Comparison of ENCODE assay signal across 8 cellular contexts in genomic region chr1:223748405-223748772, GRCh38. TPM values are rescaled to one million over a fixed set of nuclear protein-coding genes. Genes with fewer than 3 reads are reported as not detected.
DNase-seq lines count a peak whose midpoint lies in the region; ATAC-seq and TF ChIP-seq lines count a peak whose summit lies in the region.

No MANE protein-coding gene starts in this region.

- H3K9me3 Mint-ChIP-seq in activated CD8-positive, alpha-beta T cell treated with anti-CD3 and anti-CD28 coated beads, Interleukin-2, amount 10 ng/mL, durations not matched to agents 7 days and 5 days (ENCODE audit: insufficient read depth) = no peaks in the 10 kb centered on the region
- H3K9me3 Mint-ChIP-seq in stimulated activated naive CD8-positive, alpha-beta T cell treated with anti-CD3 and anti-CD28 coated beads, Interleukin-15, amount 100 ng/mL, for 72 hours = no peaks in the 10 kb centered on the region

- no peak overlapping the region for H3K27ac Mint-ChIP-seq in activated CD8-positive, alpha-beta T cell treated with anti-CD3 and anti-CD28 coated beads, Interleukin-2, amount 10 ng/mL, durations not matched to agents 7 days and 5 days
- H3K27ac Mint-ChIP-seq in stimulated activated naive CD8-positive, alpha-beta T cell treated with anti-CD3 and anti-CD28 coated beads, Interleukin-15, amount 100 ng/mL, for 72 hours = no peak overlapping the region

- H3K4me1 ChIP-seq in iPS DF 6.9 (ENCODE audit: control insufficient read depth, insufficient read depth, low read length) = peaks cover 6% of the 10 kb centered on the region

- CTCF ChIA-PET in activated CD8-positive, alpha-beta T cell treated with anti-CD3 and anti-CD28 coated beads, Interleukin-2, amount 10 ng/mL, durations not matched to agents 7 days and 5 days (lab: Charles Lee) = interaction anchor here (1.2 to 5.9 kb wide), 13 partner anchors 9 to 98 kb away, joined by 4 to 99 read pairs (median 19); partner anchors contain the start of genes CAPN2 and TP53BP2
- CTCF ChIA-PET in HEK293T (lab: Yijun Ruan, JAX) = interaction anchor here (0.9 to 3.0 kb wide), 6 partner anchors 10 to 53 kb away, joined by 3 to 22 read pairs (median 11); no protein-coding TSS in a partner anchor

- peaks cover 13% of the 10 kb centered on the region; the same call in 1 of the 2 replicates for H3K27me3 ChIP-seq in iPS DF 6.9 (ENCODE audit: control insufficient read depth, insufficient read depth, low read length)

- H3K9me3 ChIP-seq in iPS DF 6.9 (ENCODE audit: control insufficient read depth, insufficient read depth, low read length) = no peaks in the 10 kb centered on the region

- H3K4me1 Mint-ChIP-seq in activated CD8-positive, alpha-beta T cell treated with anti-CD3 and anti-CD28 coated beads, Interleukin-2, amount 10 ng/mL, durations not matched to agents 7 days and 5 days (ENCODE audit: low read depth) = peaks cover 15% of the 10 kb centered on the region
- peaks cover 9% of the 10 kb centered on the region for H3K4me1 Mint-ChIP-seq in stimulated activated naive CD8-positive, alpha-beta T cell treated with anti-CD3 and anti-CD28 coated beads, Interleukin-15, amount 100 ng/mL, for 72 hours

- no peak overlapping the region for H3K4me3 Mint-ChIP-seq in activated CD8-positive, alpha-beta T cell treated with anti-CD3 and anti-CD28 coated beads, Interleukin-2, amount 10 ng/mL, durations not matched to agents 7 days and 5 days
- peak overlapping the region; percentile 81 to 88 for H3K4me3 Mint-ChIP-seq in stimulated activated naive CD8-positive, alpha-beta T cell treated with anti-CD3 and anti-CD28 coated beads, Interleukin-15, amount 100 ng/mL, for 72 hours

- POLR2A ChIA-PET in activated CD8-positive, alpha-beta T cell treated with anti-CD3 and anti-CD28 coated beads, Interleukin-2, amount 10 ng/mL, durations not matched to agents 7 days and 5 days (lab: Charles Lee) = interaction anchor here (1.2 to 1.5 kb wide), 2 partner anchors 32 to 35 kb away, joined by 3 to 8 read pairs; partner anchors contain the start of gene CAPN2
- POLR2A ChIA-PET in HEK293T (lab: Yijun Ruan, JAX) = interaction anchor here (1.3 to 1.6 kb wide), 2 partner anchors 35 to 50 kb away, joined by 3 to 8 read pairs; no protein-coding TSS in a partner anchor

- DNase-seq in activated effector memory CD4-positive, alpha-beta T cell treated with anti-CD3 and anti-CD28 coated beads, Interleukin-2, amount 50 U/mL, for 16 hours = peak; percentile 66
- no peak for DNase-seq in activated effector memory CD4-positive, alpha-beta T cell treated with Interleukin-2 at 50 U/mL for 16 hours
- DNase-seq in activated CD8-positive, alpha-beta T cell treated with anti-CD3 and anti-CD28 coated beads, Interleukin-2, amount 10 ng/mL, durations not matched to agents 7 days and 5 days = no peak
- no peak for DNase-seq in iPS DF 6.9 (ENCODE audit: low read depth, low spot score)
- no peak for DNase-seq in stimulated activated naive CD8-positive, alpha-beta T cell treated with anti-CD3 and anti-CD28 coated beads, Interleukin-15, amount 100 ng/mL, for 72 hours
- no peak for DNase-seq in GM03348 (ENCODE audit: low spot score)
- DNase-seq in cerebellar cortex (ENCODE audit: low spot score) = no peak
- no peak for DNase-seq in HEK293T (ENCODE audit: extremely low spot score)

- H3K36me3 Mint-ChIP-seq in activated CD8-positive, alpha-beta T cell treated with anti-CD3 and anti-CD28 coated beads, Interleukin-2, amount 10 ng/mL, durations not matched to agents 7 days and 5 days (ENCODE audit: low read depth) = peaks cover 74% of the 10 kb centered on the region

- H3K27me3 Mint-ChIP-seq in activated CD8-positive, alpha-beta T cell treated with anti-CD3 and anti-CD28 coated beads, Interleukin-2, amount 10 ng/mL, durations not matched to agents 7 days and 5 days (ENCODE audit: low read depth) = no peaks in the 10 kb centered on the region
- H3K27me3 Mint-ChIP-seq in stimulated activated naive CD8-positive, alpha-beta T cell treated with anti-CD3 and anti-CD28 coated beads, Interleukin-15, amount 100 ng/mL, for 72 hours = no peaks in the 10 kb centered on the region

- no peak overlapping the region for H3K27ac ChIP-seq in iPS DF 6.9 (ENCODE audit: low read length)

- H3K36me3 ChIP-seq in iPS DF 6.9 (ENCODE audit: control insufficient read depth, insufficient read depth, low read length) = no peaks in the 10 kb centered on the region

- H3K4me3 ChIP-seq in iPS DF 6.9 (ENCODE audit: low read length) = peak overlapping the region; percentile 76; the same call in 1 of the 2 replicates

- no CpG with 5 or more reads among the region's 18 CpGs for WGBS in iPS DF 6.9 (ENCODE audit: insufficient coverage, insufficient read length)

- ATAC-seq in activated CD8-positive, alpha-beta T cell treated with anti-CD3 and anti-CD28 coated beads, Interleukin-2, amount 10 ng/mL, durations not matched to agents 7 days and 5 days = peak; percentile 32
- ATAC-seq in stimulated activated naive CD8-positive, alpha-beta T cell treated with anti-CD3 and anti-CD28 coated beads, Interleukin-15, amount 100 ng/mL, for 72 hours = peak; percentile 53

TF ChIP-seq in HEK293T, 16 proteins besides CTCF, POLR2A, EP300 and RAD21:
- TF ChIP-seq TARDBP (IDR thresholded peaks at IDR 0.05) (no peak), FOXA1 (IDR thresholded peaks at IDR 0.05) (no peak), FOXM1 (IDR thresholded peaks at IDR 0.05; ENCODE audit: borderline replicate concordance) (no peak)
- TF ChIP-seq, protein P1, sequence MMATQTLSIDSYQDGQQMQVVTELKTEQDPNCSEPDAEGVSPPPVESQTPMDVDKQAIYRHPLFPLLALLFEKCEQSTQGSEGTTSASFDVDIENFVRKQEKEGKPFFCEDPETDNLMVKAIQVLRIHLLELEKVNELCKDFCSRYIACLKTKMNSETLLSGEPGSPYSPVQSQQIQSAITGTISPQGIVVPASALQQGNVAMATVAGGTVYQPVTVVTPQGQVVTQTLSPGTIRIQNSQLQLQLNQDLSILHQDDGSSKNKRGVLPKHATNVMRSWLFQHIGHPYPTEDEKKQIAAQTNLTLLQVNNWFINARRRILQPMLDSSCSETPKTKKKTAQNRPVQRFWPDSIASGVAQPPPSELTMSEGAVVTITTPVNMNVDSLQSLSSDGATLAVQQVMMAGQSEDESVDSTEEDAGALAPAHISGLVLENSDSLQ (IDR thresholded peaks at IDR 0.05) = no peak

RNA-seq across cellular contexts. Expression of gene CAPN2, which starts 36.0 kb away (rescaled TPM):
- 100 to 1,000 TPM; 176 to 178 TPM for total RNA-seq in activated CD8-positive, alpha-beta T cell treated with anti-CD3 and anti-CD28 coated beads, Interleukin-2, amount 10 ng/mL, durations not matched to agents 7 days and 5 days
